In genomic region chr12:123260081-123260480, GRCh38 we compare ENCODE assay signal across 1 cellular context.
TF ChIP-seq lines count a peak whose summit lies in the region.

No MANE protein-coding gene starts in this region.

TF ChIP-seq in GM23338, 12 proteins besides CTCF, POLR2A, EP300 and RAD21:
- TF ChIP-seq CREB1 (CRISPR knock-in tag; IDR thresholded peaks at IDR 0.05; ENCODE audit: low read depth) (no peak), JUNB (IDR thresholded peaks at IDR 0.05; ENCODE audit: unreplicated experiment) (no peak), STAT1 (IDR thresholded peaks at IDR 0.05; ENCODE audit: unreplicated experiment) (no peak), EZH2 (IDR thresholded peaks at IDR 0.05; ENCODE audit: low read depth, unreplicated experiment) (no peak), NANOG (IDR thresholded peaks at IDR 0.05; ENCODE audit: borderline replicate concordance) (no peak)
